In the genomic region with DNA sequence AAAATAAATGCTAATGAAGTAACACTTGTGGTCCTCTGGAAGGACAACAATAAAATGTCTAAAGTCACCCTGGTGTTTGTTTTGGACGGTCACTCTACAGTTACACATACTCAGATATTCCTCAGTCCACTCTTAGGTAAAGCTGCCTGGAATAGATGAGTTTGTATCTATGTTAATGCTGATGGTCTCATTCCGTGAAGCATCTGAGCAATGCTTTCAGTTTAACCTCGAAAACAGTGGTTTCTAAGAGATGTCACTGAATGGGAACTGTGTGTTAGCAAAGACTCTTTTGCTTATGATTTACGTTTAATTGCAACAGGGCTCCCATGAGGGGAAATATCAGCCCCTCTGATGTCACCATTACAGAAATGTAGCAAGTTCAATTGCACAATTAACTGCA, we compare ENCODE assay signal across 14 cellular contexts. TPM values are rescaled to one million over a fixed set of nuclear protein-coding genes. Genes with fewer than 3 reads are reported as not detected.
DNase-seq lines count a peak whose midpoint lies in the region; ATAC-seq and TF ChIP-seq lines count a peak whose summit lies in the region.
"Had no signal": no experiment of that assay in that cellular context is flagged by ENCODE, and none has a peak within 500 bp of the region (broad histone marks: within the 10 kb centered on the region; RNA-seq: fewer than 3 reads in every experiment).

No MANE protein-coding gene starts in this region.

- peaks cover 21% of the 10 kb centered on the region for H3K4me1 ChIP-seq in BE2C
- H3K4me1 ChIP-seq: foreskin keratinocyte had no signal

- DNase-seq in sciatic nerve (ENCODE audit: low spot score) (no peak), globus pallidus (ENCODE audit: low spot score) (no peak), left lobe of liver (ENCODE audit: low spot score) (no peak), BE2C (no peak)
- DNase-seq: activated CD4-positive, alpha-beta T cell treated with anti-CD3 and anti-CD28 coated beads, Interleukin-2, amount 50 U/mL, for 4 hours; activated naive CD4-positive, alpha-beta T cell; foreskin keratinocyte; H7; left cardiac atrium; NCI-H1694 treated with DMSO at 0.1 percent for 48 hours had no signal

- intact Hi-C loops in sciatic nerve (cut with DNase I): no loop called here

- no peaks in the 10 kb centered on the region for H3K27me3 ChIP-seq in BE2C
- H3K27me3 ChIP-seq: foreskin keratinocyte had no signal

- H3K4me3 ChIP-seq in BE2C (ENCODE audit: low read depth, low read length): no peak overlapping the region

- H3K9me3 ChIP-seq in BE2C: no peaks in the 10 kb centered on the region

- ATAC-seq in GM18867 (IDR thresholded peaks at IDR 0.05; ENCODE audit: unreplicated experiment) (peak; percentile 67), GM21786 (IDR thresholded peaks at IDR 0.05; ENCODE audit: unreplicated experiment) (peak; percentile 54), HG03469 (IDR thresholded peaks at IDR 0.05; ENCODE audit: unreplicated experiment) (peak; percentile 28), sciatic nerve (peak; percentile 47), left lobe of liver (no peak), HG03097 (IDR thresholded peaks at IDR 0.05; ENCODE audit: low FRiP score, unreplicated experiment) (no peak)
- ATAC-seq: foreskin keratinocyte had no signal

- no peak for TF ChIP-seq CTCF in BE2C (IDR thresholded peaks at IDR 0.05; ENCODE audit: low read depth, low read length)

- no peaks in the 10 kb centered on the region for H3K36me3 ChIP-seq in BE2C

RNA-seq across cellular contexts. Expression of a gene that starts 49.1 kb away (rescaled TPM):
- total RNA-seq in sciatic nerve: 135 TPM
- total RNA-seq in left lobe of liver: 2.7 TPM
- polyA plus RNA-seq in BE2C (2012; ENCODE audit: insufficient read depth, insufficient read length, low read depth): 52.1 TPM

Comparison
In these comparisons a context has a peak if more than half of its experiments do, and no peak if none do; other contexts are left out.
1. ATAC-seq: peak in GM18867 (single experiment), GM21786 (single experiment), HG03469 (single experiment) and sciatic nerve (single experiment); none in left lobe of liver (single experiment) and HG03097 (single experiment).
2. RNA of a gene that starts 49.1 kb away (total RNA-seq): 135 TPM in sciatic nerve (single experiment); 2.7 TPM in left lobe of liver (single experiment); every median in the first group is over 10 times any median in the second.